1 cellular context compared by ENCODE assay signal in genomic region chr7:73350311-73351068, GRCh38.
TF ChIP-seq lines count a peak whose summit lies in the region.

No MANE protein-coding gene starts in this region.

TF ChIP-seq in HepG2, 621 proteins besides CTCF, POLR2A, EP300 and RAD21:
- TF ChIP-seq ZNF224 (CRISPR knock-in tag; IDR thresholded peaks at IDR 0.05) = no peak
